ENCODE assay signal across 8 cellular contexts in the genomic region with DNA sequence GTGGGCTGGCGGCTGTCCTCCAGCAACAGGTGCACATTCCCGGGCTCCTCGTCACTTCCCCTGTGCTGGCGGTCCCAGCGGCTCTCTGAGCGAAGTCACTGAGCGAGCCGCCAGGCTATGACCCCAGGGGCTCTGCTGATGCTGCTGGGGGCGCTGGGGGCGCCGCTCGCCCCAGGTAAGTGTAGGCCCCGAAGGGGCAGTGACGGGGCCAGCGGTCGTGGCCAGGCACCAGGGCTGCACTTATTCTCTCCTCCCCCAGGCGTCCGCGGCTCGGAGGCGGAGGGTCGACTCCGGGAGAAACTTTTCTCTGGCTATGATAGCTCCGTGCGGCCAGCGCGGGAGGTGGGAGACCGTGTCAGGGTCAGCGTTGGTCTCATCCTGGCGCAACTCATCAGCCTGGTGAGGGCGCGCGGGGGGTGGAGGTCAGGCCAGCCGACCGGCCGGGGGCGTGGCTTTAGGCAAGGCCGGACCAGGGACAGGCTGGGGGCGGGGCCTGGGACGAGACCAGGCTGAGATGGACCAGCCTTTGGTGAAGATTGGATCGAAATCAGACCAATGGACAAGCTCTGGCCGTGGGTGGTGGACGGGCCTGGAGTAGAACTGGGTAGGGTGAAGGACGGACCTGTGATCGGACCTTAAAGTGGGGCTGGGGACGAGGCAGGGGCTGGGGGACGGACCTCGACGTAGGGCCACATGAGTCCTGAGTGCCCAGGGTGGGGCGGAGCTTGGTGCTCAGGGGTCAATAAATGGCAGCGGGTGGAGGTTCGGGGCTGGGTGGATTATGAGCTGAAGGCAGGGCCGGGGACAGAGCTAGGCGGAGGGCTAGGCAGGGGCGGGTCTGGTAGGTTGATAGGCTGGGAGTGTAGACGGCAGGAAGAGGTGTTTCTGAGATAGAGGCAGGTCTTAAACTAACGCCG. TPM values are rescaled to one million over a fixed set of nuclear protein-coding genes. Genes with fewer than 3 reads are reported as not detected.
DNase-seq lines count a peak whose midpoint lies in the region; ATAC-seq and TF ChIP-seq lines count a peak whose summit lies in the region.

A gene with protein sequence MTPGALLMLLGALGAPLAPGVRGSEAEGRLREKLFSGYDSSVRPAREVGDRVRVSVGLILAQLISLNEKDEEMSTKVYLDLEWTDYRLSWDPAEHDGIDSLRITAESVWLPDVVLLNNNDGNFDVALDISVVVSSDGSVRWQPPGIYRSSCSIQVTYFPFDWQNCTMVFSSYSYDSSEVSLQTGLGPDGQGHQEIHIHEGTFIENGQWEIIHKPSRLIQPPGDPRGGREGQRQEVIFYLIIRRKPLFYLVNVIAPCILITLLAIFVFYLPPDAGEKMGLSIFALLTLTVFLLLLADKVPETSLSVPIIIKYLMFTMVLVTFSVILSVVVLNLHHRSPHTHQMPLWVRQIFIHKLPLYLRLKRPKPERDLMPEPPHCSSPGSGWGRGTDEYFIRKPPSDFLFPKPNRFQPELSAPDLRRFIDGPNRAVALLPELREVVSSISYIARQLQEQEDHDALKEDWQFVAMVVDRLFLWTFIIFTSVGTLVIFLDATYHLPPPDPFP (plus strand): TSS at position 51 of the 917 bp plus-strand sequence. CDS start 67 bp downstream, at position 118.

- H3K36me3 ChIP-seq in hepatocyte (replicated peaks; ENCODE audit: insufficient read depth, low read depth), result no peaks in the 10 kb centered on the region

- no peaks in the 10 kb centered on the region for H3K79me2 ChIP-seq in hepatocyte

- no peaks in the 10 kb centered on the region for H3K9me3 ChIP-seq in hepatocyte (ENCODE audit: low read depth)

- no peaks in the 10 kb centered on the region for H4K20me1 ChIP-seq in hepatocyte (ENCODE audit: insufficient read depth, poor library complexity, severe bottlenecking)

- H3K9me2 ChIP-seq in hepatocyte (replicated peaks; ENCODE audit: insufficient read depth), result no peaks in the 10 kb centered on the region

- peaks cover 11% of the 10 kb centered on the region for H3K27me3 ChIP-seq in hepatocyte

- H3K4me2 ChIP-seq in hepatocyte, result peak within 1 kb of the TSS; percentile 95

- peak within 1 kb of the TSS; percentile 80 for H3K27ac ChIP-seq in hepatocyte

- H3K4me3 ChIP-seq in hepatocyte, result peak within 1 kb of the TSS; percentile 55

- peaks cover 13% of the 10 kb centered on the region for H3K4me1 ChIP-seq in hepatocyte (ENCODE audit: insufficient read depth)

- intact Hi-C loops in posterior vena cava (cut with DNase I), result loop anchor here in 1 of 2 donors (10.0 kb wide), 1 partner anchor 70 kb away; no protein-coding TSS in a partner anchor

- ATAC-seq in activated CD4-positive, CD25-positive, alpha-beta regulatory T cell treated with anti-CD3 and anti-CD28 coated beads, Interleukin-2, amount 50 U/mL, for 24 hours, result peak; percentile 68 to 80
- ATAC-seq in GM18867 (IDR thresholded peaks at IDR 0.05; ENCODE audit: unreplicated experiment), result no peak

- DNase-seq in activated CD4-positive, CD25-positive, alpha-beta regulatory T cell treated with anti-CD3 and anti-CD28 coated beads, Interleukin-2, amount 50 U/mL, for 72 hours, result no peak
- peak; percentile 58 for DNase-seq in OCI-M1 (lab: John Stamatoyannopoulos, UW)
- peak; percentile 48 for DNase-seq in astrocyte of the hippocampus (ENCODE audit: low read depth, low spot score)
- DNase-seq in hepatocyte (ENCODE audit: low spot score), result peak; percentile 85
- peak; percentile 91 for DNase-seq in posterior vena cava (ENCODE audit: low spot score)
- DNase-seq in NCI-H345 (lab: John Stamatoyannopoulos, UW), result no peak

- 6% methylated on average over 37 of the region's 58 CpGs for WGBS in hepatocyte (ENCODE audit: low lambda C conversion rate, missing lambda C conversion rate)

- peak within 1 kb of the TSS; percentile 93 for H2AFZ ChIP-seq in hepatocyte

- TF ChIP-seq CTCF in hepatocyte (IDR thresholded peaks at IDR 0.05; ENCODE audit: poor library complexity), result no peak

RNA-seq across cellular contexts. Expression of the gene that starts here (rescaled TPM):
- 10.9 and 12.4 TPM in 2 replicates for total RNA-seq in hepatocyte
- polyA plus RNA-seq in hepatocyte, result 16.9 and 17.5 TPM in 2 replicates
- total RNA-seq in posterior vena cava, result 10 to 100 TPM in 1 of 2 donors, 1 to 10 TPM in 1; 7.8 to 10.5 TPM

Comparison
In these comparisons a context has a peak if more than half of its experiments do, and no peak if none do; other contexts are left out.
1. DNase-seq: peak in OCI-M1 (single experiment), astrocyte of the hippocampus (single experiment), hepatocyte (single experiment) and posterior vena cava (single experiment); none in activated CD4-positive, CD25-positive, alpha-beta regulatory T cell treated with anti-CD3 and anti-CD28 coated beads, Interleukin-2, amount 50 U/mL, for 72 hours (single experiment) and NCI-H345 (single experiment).